Comparison of ENCODE assay signal across 8 cellular contexts in the genomic region with DNA sequence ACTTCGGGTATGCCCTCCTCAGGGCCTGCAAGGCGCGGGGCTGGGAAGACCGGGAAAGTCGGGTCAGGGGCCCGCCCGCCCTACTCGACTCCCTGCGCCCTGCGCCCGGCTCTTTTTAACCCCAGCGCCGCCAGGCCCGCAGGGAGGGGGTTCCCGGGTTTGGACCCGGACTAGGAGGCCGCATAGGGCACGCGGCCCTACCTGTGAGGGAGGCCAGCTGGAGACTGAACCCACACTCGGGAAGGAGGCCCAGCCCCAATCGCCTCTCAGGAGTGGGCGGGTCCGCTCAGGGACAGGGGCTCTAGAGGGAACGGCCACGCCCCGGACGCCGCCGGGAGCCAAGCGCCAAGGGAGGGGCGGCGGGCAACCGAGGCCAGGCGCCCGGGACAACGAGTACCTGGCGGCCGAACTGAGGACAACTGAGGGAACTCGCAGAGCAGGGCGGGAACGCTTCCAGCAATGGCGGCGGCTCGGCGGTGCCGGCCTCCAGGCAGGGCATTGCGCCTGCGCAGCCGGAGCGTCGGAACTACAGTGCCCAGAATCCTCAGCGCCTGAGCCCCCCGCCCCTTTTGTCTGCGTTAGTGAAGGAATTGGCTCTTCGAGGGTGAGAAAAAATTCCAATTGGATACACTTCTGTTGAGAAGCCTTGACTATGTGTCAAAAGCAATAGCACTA. TPM values are rescaled to one million over a fixed set of nuclear protein-coding genes. Genes with fewer than 3 reads are reported as not detected.
DNase-seq lines count a peak whose midpoint lies in the region; ATAC-seq and TF ChIP-seq lines count a peak whose summit lies in the region.

A gene (minus strand): TSS at position 484 of the 675 bp plus-strand sequence.

- intact Hi-C loops in activated B cell treated with CpG ODN at 0.5 μM for 24 hours (cut with micrococcal nuclease) = loop anchor here (1.0 to 2.0 kb wide), 3 partner anchors 85 to 215 kb away; a partner anchor contains a TSS

- H3K4me2 ChIP-seq in smooth muscle cell = peak within 1 kb of the TSS; percentile 93

- peak within 1 kb of the TSS; percentile 89 for H2AFZ ChIP-seq in smooth muscle cell (ENCODE audit: low read depth)

- H3K27ac ChIP-seq in caudate nucleus (ENCODE audit: low read depth, low read length) (peak within 1 kb of the TSS; percentile 94), smooth muscle cell (ENCODE audit: low read depth) (peak within 1 kb of the TSS; percentile 81)

- ATAC-seq in GM18870 (IDR thresholded peaks at IDR 0.05; ENCODE audit: unreplicated experiment) = peak; percentile 79
- ATAC-seq in HG03108 (IDR thresholded peaks at IDR 0.05; ENCODE audit: unreplicated experiment) = peak; percentile 87
- ATAC-seq in activated B cell treated with CpG ODN at 0.5 μM for 24 hours (ENCODE audit: low read depth) = peak; percentile 96

- no peaks in the 10 kb centered on the region for H3K36me3 ChIP-seq in smooth muscle cell (ENCODE audit: low read depth)

- H3K9me3 Mint-ChIP-seq in activated B cell treated with CpG ODN at 0.5 μM for 24 hours = no peaks in the 10 kb centered on the region
- no peaks in the 10 kb centered on the region for H3K9me3 Mint-ChIP-seq in immature natural killer cell

- TF ChIP-seq CTCF in AG04449 (IDR thresholded peaks at IDR 0.05; ENCODE audit: insufficient read depth, low read length, missing control alignments) = no peak
- TF ChIP-seq CTCF in activated B cell treated with CpG ODN at 0.5 μM for 24 hours (IDR thresholded peaks at IDR 0.05) = no peak
- TF ChIP-seq CTCF in smooth muscle cell (IDR thresholded peaks at IDR 0.05; ENCODE audit: borderline replicate concordance, insufficient read depth, poor library complexity, severe bottlenecking) = no peak

- H3K4me1 ChIP-seq in smooth muscle cell (ENCODE audit: low read depth) = peaks cover 14% of the 10 kb centered on the region

- no peaks in the 10 kb centered on the region for H3K27me3 Mint-ChIP-seq in activated B cell treated with CpG ODN at 0.5 μM for 24 hours
- peaks cover 0 to 2% (median 0%) of the 10 kb centered on the region in 3 donors for H3K27me3 Mint-ChIP-seq in immature natural killer cell (ENCODE audit: low read depth in 3 of 3)

- H3K9ac ChIP-seq in smooth muscle cell (ENCODE audit: low read depth) = peak within 1 kb of the TSS; percentile 80

- H3K27ac Mint-ChIP-seq in activated B cell treated with CpG ODN at 0.5 μM for 24 hours = peak within 1 kb of the TSS; percentile 37
- H3K27ac Mint-ChIP-seq in immature natural killer cell = peak within 1 kb of the TSS; percentile 53 to 81 (median 72)

- peaks cover 4% of the 10 kb centered on the region for H3K36me3 Mint-ChIP-seq in activated B cell treated with CpG ODN at 0.5 μM for 24 hours (ENCODE audit: low read depth)
- H3K36me3 Mint-ChIP-seq in immature natural killer cell = peaks cover 0 to 7% (median 4%) of the 10 kb centered on the region in 3 donors

- POLR2A ChIA-PET in AG04449 (lab: Yijun Ruan, JAX) = no interaction called here
- POLR2A ChIA-PET in activated B cell treated with CpG ODN at 0.5 μM for 24 hours (lab: Charles Lee) = interaction anchor here (0.5 to 1.4 kb wide), 2 partner anchors 118 to 273 kb away, joined by 6 read pairs; a partner anchor contains a TSS

- H3F3A ChIP-seq in smooth muscle cell (ENCODE audit: low read depth) = no peaks in the 10 kb centered on the region

- peaks cover 27% of the 10 kb centered on the region for H3K79me2 ChIP-seq in smooth muscle cell (ENCODE audit: low read depth)

- 1% methylated on average over 55 of the region's 55 CpGs for WGBS in smooth muscle cell (ENCODE audit: low lambda C conversion rate)

- no peaks in the 10 kb centered on the region for H3K9me3 ChIP-seq in smooth muscle cell (replicated peaks; ENCODE audit: low read depth)

- H3K4me1 Mint-ChIP-seq in activated B cell treated with CpG ODN at 0.5 μM for 24 hours (peaks cover 17% of the 10 kb centered on the region), immature natural killer cell (peaks cover 15 to 23% of the 10 kb centered on the region in 2 donors)

- CTCF ChIA-PET in AG04449 (lab: Yijun Ruan, JAX) (interaction anchor here (1.2 kb wide), 1 partner anchor 64 kb away, joined by 4 read pairs; no protein-coding TSS in a partner anchor), activated B cell treated with CpG ODN at 0.5 μM for 24 hours (lab: Charles Lee) (no interaction called here)

- peak; percentile 34 for DNase-seq in AG04449 (ENCODE audit: low read depth, low spot score)
- DNase-seq in NCI-H2196 (lab: John Stamatoyannopoulos, UW; ENCODE audit: unreplicated experiment) = peak; percentile 89
- peak; percentile 82 for DNase-seq in activated B cell treated with CpG ODN at 0.5 μM for 24 hours
- peak in 59 of 61 donors; percentile 44 to 97 (median 86) for DNase-seq in caudate nucleus (lab: John Stamatoyannopoulos, UW)
- peak; percentile 77 to 83 (median 81) for DNase-seq in immature natural killer cell
- peak; percentile 64 for DNase-seq in smooth muscle cell (lab: John Stamatoyannopoulos, UW; ENCODE audit: unreplicated experiment)

- peaks cover 3% of the 10 kb centered on the region for H3K27me3 ChIP-seq in smooth muscle cell (ENCODE audit: low read depth)

- H3K4me3 ChIP-seq in AG04449 (ENCODE audit: low read depth, low read length) (peak within 1 kb of the TSS; percentile 75), smooth muscle cell (peak within 1 kb of the TSS; percentile 70)

- peaks cover 4% of the 10 kb centered on the region for H4K20me1 ChIP-seq in smooth muscle cell (ENCODE audit: low read depth)

- H3K4me3 Mint-ChIP-seq in activated B cell treated with CpG ODN at 0.5 μM for 24 hours = peak within 1 kb of the TSS; percentile 88
- peak within 1 kb of the TSS; percentile 78 to 88 (median 81) for H3K4me3 Mint-ChIP-seq in immature natural killer cell

RNA-seq across cellular contexts. Expression of the gene that starts here (rescaled TPM):
- total RNA-seq in activated B cell treated with CpG ODN at 0.5 μM for 24 hours (6.3 and 6.9 TPM in 2 replicates), smooth muscle cell (12.8 and 13.0 TPM in 2 replicates)
- polyA plus RNA-seq in immature natural killer cell (1 to 10 TPM in 2 of 3 donors, under 1 TPM in 1; 0.68 to 4.3 (median 3.9) TPM), smooth muscle cell (3.3 and 3.6 TPM in 2 replicates)

Comparison
In these comparisons a context has a peak if more than half of its experiments do, and no peak if none do; other contexts are left out.
1. Peak in every context shown above with its lines: DNase-seq, ATAC-seq, H3K4me3 ChIP-seq and H3K27ac ChIP-seq.
2. DNase-seq: peak in every context shown above with its lines; median percentile 89 in NCI-H2196; 86 in caudate nucleus; 82 in activated B cell treated with CpG ODN at 0.5 μM for 24 hours; 81 in immature natural killer cell; 64 in smooth muscle cell; 34 in AG04449.